ENCODE assay signal across 8 cellular contexts in genomic region chr1:205983925-205984725, GRCh38. TPM values are rescaled to one million over a fixed set of nuclear protein-coding genes. Genes with fewer than 3 reads are reported as not detected.
DNase-seq lines count a peak whose midpoint lies in the region; ATAC-seq, FAIRE-seq and TF ChIP-seq lines count a peak whose summit lies in the region.

No MANE protein-coding gene starts in this region.

- no peak for DNase-seq in D721Med (ENCODE audit: insufficient read length, low spot score)
- DNase-seq in H7 = peak; percentile 85
- peak; percentile 59 to 91 for DNase-seq in PC-9
- peak; percentile 74 for DNase-seq in choroid plexus epithelial cell (ENCODE audit: low read depth)
- DNase-seq in left lobe of liver (ENCODE audit: low spot score) = peak; percentile 58
- DNase-seq in testis = peak; percentile 80

- no peak overlapping the region for H3K4me3 ChIP-seq in H7 (ENCODE audit: insufficient read depth, low read depth, low read length)
- no peak overlapping the region for H3K4me3 ChIP-seq in PC-9
- no peak overlapping the region for H3K4me3 ChIP-seq in choroid plexus epithelial cell (ENCODE audit: low read depth, low read length)
- H3K4me3 ChIP-seq in testis = no peak overlapping the region

- H2AFZ ChIP-seq in PC-9 = no peak overlapping the region

- TF ChIP-seq CTCF in D721Med (IDR thresholded peaks at IDR 0.05; ENCODE audit: insufficient read depth, missing control alignments) (peak; percentile 66), PC-9 (conservative IDR thresholded peaks at IDR 0.05) (peak; percentile 79), choroid plexus epithelial cell (conservative IDR thresholded peaks at IDR 0.05; ENCODE audit: low read depth, low read length) (peak; percentile 97), testis (IDR thresholded peaks at IDR 0.05) (peak; percentile 45 to 53 (median 50))

- WGBS in testis, 2 donors = 43 to 59% methylated on average over 11 to 14 of the region's 14 CpGs

- H4K20me1 ChIP-seq in PC-9 (ENCODE audit: insufficient read depth) = no peaks in the 10 kb centered on the region

- H3K4me2 ChIP-seq in PC-9 = peak overlapping the region; percentile 50

- ATAC-seq in left lobe of liver = peak; percentile 95
- no peak for ATAC-seq in HG03159 (IDR thresholded peaks at IDR 0.05; ENCODE audit: unreplicated experiment)
- ATAC-seq in GM21423 (IDR thresholded peaks at IDR 0.05; ENCODE audit: unreplicated experiment) = no peak

- BruUV-seq in PC-9 (replicated peaks; lab: Mats Ljungman, UMichigan) = no TSS peak

- no peaks in the 10 kb centered on the region for H3K9me2 ChIP-seq in PC-9 (ENCODE audit: insufficient read depth)

- POLR2A ChIA-PET in PC-9 (lab: Charles Lee; ENCODE audit: unreplicated experiment) = no interaction called here

- H3K27ac ChIP-seq in PC-9 (no peak overlapping the region), testis (no peak overlapping the region)

- intact Hi-C loops in PC-9 (cut with micrococcal nuclease; ENCODE audit: unreplicated experiment) (loop anchor here (1.0 to 2.0 kb wide), 2 partner anchors 47 to 122 kb away; no protein-coding TSS in a partner anchor), testis (cut with DNase I; ENCODE audit: low total_unique reads) (loop anchor here (10.0 kb wide), 1 partner anchor 121 kb away; no protein-coding TSS in a partner anchor)

- peaks cover 18% of the 10 kb centered on the region for H3K4me1 ChIP-seq in PC-9 (replicated peaks; ENCODE audit: insufficient read depth)
- H3K4me1 ChIP-seq in testis = peaks cover 11% of the 10 kb centered on the region

- no peaks in the 10 kb centered on the region for H3K79me2 ChIP-seq in PC-9 (ENCODE audit: low read depth)

- H3K36me3 ChIP-seq in H7 (replicated peaks; ENCODE audit: control insufficient read depth, insufficient read depth, low read length) (no peaks in the 10 kb centered on the region), PC-9 (ENCODE audit: low read depth) (no peaks in the 10 kb centered on the region), testis (ENCODE audit: low read depth, missing control alignments) (no peaks in the 10 kb centered on the region)

- TF ChIP-seq POLR2A in testis (IDR thresholded peaks at IDR 0.05) = no peak

- no peak for FAIRE-seq in D721Med (lab: Jason Lieb, UNC)

- CTCF ChIA-PET in PC-9 (lab: Charles Lee) = interaction anchor here (0.6 to 1.5 kb wide), 3 partner anchors 46 to 1762 kb away, joined by 3 to 12 read pairs (median 3); no protein-coding TSS in a partner anchor

- H3F3A ChIP-seq in PC-9 (ENCODE audit: insufficient read depth, low read depth) = peaks cover 15% of the 10 kb centered on the region

- H3K9me3 ChIP-seq in PC-9 (ENCODE audit: insufficient read depth, low read depth) (no peaks in the 10 kb centered on the region), testis (no peaks in the 10 kb centered on the region)

- H3K27me3 ChIP-seq in H7 (ENCODE audit: control insufficient read depth, insufficient read depth, low read length) (no peaks in the 10 kb centered on the region), PC-9 (ENCODE audit: insufficient read depth, low read depth) (no peaks in the 10 kb centered on the region), testis (no peaks in the 10 kb centered on the region)

RNA-seq across cellular contexts. Expression of gene RAB7B, which starts 19.1 kb away (rescaled TPM):
- not detected in 2 replicates for total RNA-seq in H7 (2014; rRNA removed; shearing (Covaris generic))
- total RNA-seq in PC-9 (2021) (not detected in 2 replicates), left lobe of liver (0.73 TPM), testis (1 to 10 TPM; 1.7 to 8.4 TPM)
- 6.2 TPM for polyA plus RNA-seq in testis (ENCODE audit: insufficient read depth, low read depth, low replicate concordance)

RNA-seq across cellular contexts. Expression of gene CTSE, which starts 39.6 kb away (rescaled TPM):
- total RNA-seq in H7 (2014; rRNA removed; shearing (Covaris generic)) = not detected in 2 replicates
- total RNA-seq in PC-9 (2021) = 0.65 and 1.2 TPM in 2 replicates
- total RNA-seq in left lobe of liver = not detected
- total RNA-seq in testis = under 1 TPM in 1 of 2 donors, not detected in 1; 0.16 TPM
- 0.98 TPM for polyA plus RNA-seq in testis (ENCODE audit: insufficient read depth, low read depth, low replicate concordance)

RNA-seq across cellular contexts. Expression of gene SLC26A9, which starts 40.9 kb away (rescaled TPM):
- total RNA-seq in H7 (2014; rRNA removed; shearing (Covaris generic)) = not detected in 2 replicates
- 0.98 and 1.0 TPM in 2 replicates for total RNA-seq in PC-9 (2021)
- 0.05 TPM for total RNA-seq in left lobe of liver
- total RNA-seq in testis = under 1 TPM; 0.24 to 0.43 TPM
- 0.26 TPM for polyA plus RNA-seq in testis (ENCODE audit: insufficient read depth, low read depth, low replicate concordance)
